ENCODE assay signal across 1 cellular context in genomic region chr19:19224852-19225494, GRCh38.
TF ChIP-seq lines count a peak whose summit lies in the region.

No MANE protein-coding gene starts in this region.

TF ChIP-seq in HepG2, 621 proteins besides CTCF, POLR2A, EP300 and RAD21 (continued from another document and continues in another):
- TF ChIP-seq AHDC1 (CRISPR knock-in tag; IDR thresholded peaks at IDR 0.05; ENCODE audit: borderline replicate concordance) (no peak), HIVEP1 (CRISPR knock-in tag; IDR thresholded peaks at IDR 0.05) (no peak), ATF7-NPFF (CRISPR knock-in tag; IDR thresholded peaks at IDR 0.05; ENCODE audit: low read depth) (0 out of 2 replicates have a peak, but pooled peaks have one; percentile 66), TFAP4 (IDR thresholded peaks at IDR 0.05; ENCODE audit: borderline replicate concordance, low read depth) (peak; percentile 17; the same call in 1 of the 2 replicates), E2F2 (CRISPR knock-in tag; IDR thresholded peaks at IDR 0.05; ENCODE audit: borderline replicate concordance) (no peak), KLF12 (CRISPR knock-in tag; IDR thresholded peaks at IDR 0.05; ENCODE audit: borderline replicate concordance) (no peak), ZFP1 (CRISPR knock-in tag; IDR thresholded peaks at IDR 0.05) (no peak), ZNF678 (CRISPR knock-in tag; IDR thresholded peaks at IDR 0.05) (0 out of 2 replicates have a peak, but pooled peaks have one; percentile 43), JARID2 (CRISPR knock-in tag; IDR thresholded peaks at IDR 0.05; ENCODE audit: insufficient replicate concordance) (no peak), ZNF547 (CRISPR knock-in tag; IDR thresholded peaks at IDR 0.05) (peak; percentile 69), ZNF276 (CRISPR knock-in tag; IDR thresholded peaks at IDR 0.05; ENCODE audit: low read depth) (peak; percentile 80), MAFK (conservative IDR thresholded peaks at IDR 0.05 in 1 of 2, IDR thresholded peaks at IDR 0.05 in 1 of 2; ENCODE audit: low read length in 2 of 2) (no peak), ZNF33A (CRISPR knock-in tag; IDR thresholded peaks at IDR 0.05; ENCODE audit: borderline replicate concordance) (no peak), CBX2 (IDR thresholded peaks at IDR 0.05; ENCODE audit: low read depth, low read length) (no peak), CBX2 (CRISPR knock-in tag; IDR thresholded peaks at IDR 0.05; ENCODE audit: low read depth) (no peak), RBAK (CRISPR knock-in tag; IDR thresholded peaks at IDR 0.05) (no peak), ZNF576 (CRISPR knock-in tag; IDR thresholded peaks at IDR 0.05) (no peak), STAT6 (CRISPR knock-in tag; IDR thresholded peaks at IDR 0.05; ENCODE audit: borderline replicate concordance) (no peak), SNAPC2 (CRISPR knock-in tag; IDR thresholded peaks at IDR 0.05) (no peak), PRDM15 (CRISPR knock-in tag; IDR thresholded peaks at IDR 0.05) (no peak), ZNF558 (CRISPR knock-in tag; IDR thresholded peaks at IDR 0.05; ENCODE audit: borderline replicate concordance) (no peak; the same call in 1 of the 2 replicates), GMEB2 (CRISPR knock-in tag; IDR thresholded peaks at IDR 0.05; ENCODE audit: low read depth) (no peak), NFIB (CRISPR knock-in tag; IDR thresholded peaks at IDR 0.05; ENCODE audit: borderline replicate concordance) (no peak), ETS1 (CRISPR knock-in tag; IDR thresholded peaks at IDR 0.05) (no peak), YEATS4 (CRISPR knock-in tag; IDR thresholded peaks at IDR 0.05; ENCODE audit: borderline replicate concordance) (peak; percentile 56), HOXA5 (CRISPR knock-in tag; IDR thresholded peaks at IDR 0.05) (no peak), MEIS1 (CRISPR knock-in tag; IDR thresholded peaks at IDR 0.05; ENCODE audit: borderline replicate concordance) (peak; percentile 67; the same call in 1 of the 2 replicates), ZNF331 (CRISPR knock-in tag; IDR thresholded peaks at IDR 0.05) (peak; percentile 56; the same call in 1 of the 2 replicates), ZNF18 (CRISPR knock-in tag; IDR thresholded peaks at IDR 0.05; ENCODE audit: insufficient replicate concordance) (no peak), DZIP1 (CRISPR knock-in tag; IDR thresholded peaks at IDR 0.05) (no peak)
